ENCODE assay signal across 27 cellular contexts in the genomic region with DNA sequence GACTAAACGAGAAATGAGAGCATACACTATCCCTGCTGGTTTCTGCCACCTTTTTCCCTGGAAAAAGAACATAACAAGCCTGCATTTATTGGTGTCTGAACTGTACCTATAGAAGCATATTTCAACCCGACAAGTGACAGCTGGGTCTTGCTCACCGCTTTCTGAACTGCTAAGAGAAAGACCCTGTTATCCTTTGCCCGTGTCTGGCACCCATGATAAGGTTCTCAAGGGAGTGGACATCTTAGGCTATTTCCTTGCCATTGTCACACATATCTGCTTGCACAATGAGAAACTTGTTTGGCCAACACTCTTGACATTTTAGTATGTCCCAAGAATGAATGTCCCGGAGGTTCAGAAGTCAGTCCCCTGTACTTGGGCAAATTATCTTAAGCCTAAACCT. TPM values are rescaled to one million over a fixed set of nuclear protein-coding genes. Genes with fewer than 3 reads are reported as not detected.
DNase-seq lines count a peak whose midpoint lies in the region; ATAC-seq and TF ChIP-seq lines count a peak whose summit lies in the region.
"Had no signal": no experiment of that assay in that cellular context is flagged by ENCODE, and none has a peak within 500 bp of the region (broad histone marks: within the 10 kb centered on the region; RNA-seq: fewer than 3 reads in every experiment).

No MANE protein-coding gene starts in this region.

- no TSS peak for BruUV-seq in PC-9 (replicated peaks; lab: Mats Ljungman, UMichigan)

- TF ChIP-seq CTCF in brain (conservative IDR thresholded peaks at IDR 0.05) (no peak), neural cell (IDR thresholded peaks at IDR 0.05; ENCODE audit: poor library complexity, severe bottlenecking) (no peak), PC-9 (conservative IDR thresholded peaks at IDR 0.05) (no peak)

- H3K4me1 ChIP-seq in PC-9 (replicated peaks; ENCODE audit: insufficient read depth), result no peaks in the 10 kb centered on the region
- H3K4me1 ChIP-seq: uterus had no signal

- TF ChIP-seq RAD21 in neural cell (conservative IDR thresholded peaks at IDR 0.05), result no peak

- H3K9me3 ChIP-seq in neural cell (ENCODE audit: low read length), result no peaks in the 10 kb centered on the region
- H3K9me3 ChIP-seq in PC-9 (ENCODE audit: insufficient read depth, low read depth), result no peaks in the 10 kb centered on the region
- H3K9me3 ChIP-seq: BLaER1, heart right ventricle, suprapubic skin, uterus had no signal

- H3K27ac Mint-ChIP-seq in activated T-cell treated with anti-CD3 and anti-CD28 coated beads, Interleukin-2, amount 50 U/mL, for 24 hours, result peak overlapping the region; percentile 94
- H3K27ac Mint-ChIP-seq in T-cell, result peak overlapping the region; percentile 96 to 98
- H3K27ac Mint-ChIP-seq in brain, result peak overlapping the region in 3 of 5 experiments; percentile 14 to 24 (median 18)

- peaks cover 2% of the 10 kb centered on the region for H3K36me3 Mint-ChIP-seq in activated T-cell treated with anti-CD3 and anti-CD28 coated beads, Interleukin-2, amount 50 U/mL, for 24 hours (ENCODE audit: low read depth)
- peaks cover 11% of the 10 kb centered on the region for H3K36me3 Mint-ChIP-seq in activated T-cell treated with anti-CD3 and anti-CD28 coated beads, Interleukin-2, amount 50 U/mL, for 4 hours (ENCODE audit: insufficient read depth)
- H3K36me3 Mint-ChIP-seq in T-cell (peaks cover 83% of the 10 kb centered on the region), brain (no peaks in the 10 kb centered on the region)

- H3K4me1 Mint-ChIP-seq in activated T-cell treated with anti-CD3 and anti-CD28 coated beads, Interleukin-2, amount 50 U/mL, for 24 hours (ENCODE audit: low read depth), result peaks cover 96% of the 10 kb centered on the region
- peaks cover 99% of the 10 kb centered on the region for H3K4me1 Mint-ChIP-seq in activated T-cell treated with anti-CD3 and anti-CD28 coated beads, Interleukin-2, amount 50 U/mL, for 4 hours (ENCODE audit: low read depth)
- peaks cover 97 to 100% (median 99%) of the 10 kb centered on the region in 3 donors for H3K4me1 Mint-ChIP-seq in T-cell
- H3K4me1 Mint-ChIP-seq in brain, result peaks cover 71% of the 10 kb centered on the region

- peaks cover 14% of the 10 kb centered on the region for H3K79me2 ChIP-seq in neural cell (replicated peaks; ENCODE audit: insufficient read depth, low read length)
- H3K79me2 ChIP-seq in PC-9 (ENCODE audit: low read depth), result no peaks in the 10 kb centered on the region

- DNase-seq in activated T-cell treated with anti-CD3 and anti-CD28 coated beads, Interleukin-2, amount 50 U/mL, for 24 hours, result no peak
- DNase-seq in activated T-cell treated with anti-CD3 and anti-CD28 coated beads, Interleukin-2, amount 50 U/mL, for 4 hours, result no peak
- DNase-seq in T-cell, result no peak
- no peak for DNase-seq in PC-9
- no peak for DNase-seq in cardiac septum (ENCODE audit: low spot score)
- no peak for DNase-seq in stimulated activated CD4-positive, alpha-beta T cell treated with anti-CD3 and anti-CD28 coated beads, Interleukin-2, amount 100 ng/mL, for 48 hours
- DNase-seq: amniotic stem cell; foreskin fibroblast; GOT3; heart right ventricle; left colon; NCI-H1048; NCI-H187 treated with DMSO at 0.1 percent for 48 hours; NCI-H446; posterior cingulate gyrus; SHP77 treated with DMSO at 0.1 percent for 48 hours; stimulated activated CD8-positive, alpha-beta memory T cell treated with anti-CD3 and anti-CD28 coated beads, Interleukin-4, amount 100 ng/mL, for 48 hours; uterus; WERI-Rb-1 had no signal

- intact Hi-C loops in PC-9 (cut with micrococcal nuclease; ENCODE audit: unreplicated experiment), result no loop called here
- intact Hi-C loops in cardiac septum (cut with DNase I), result no loop called here

- H2AFZ ChIP-seq in neural cell (ENCODE audit: low read depth, low read length), result no peak overlapping the region
- H2AFZ ChIP-seq in PC-9, result no peak overlapping the region

- ATAC-seq in activated T-cell treated with anti-CD3 and anti-CD28 coated beads, Interleukin-2, amount 50 U/mL, for 4 hours, result no peak
- no peak for ATAC-seq in T-cell (replicated peaks in 1 of 4)
- ATAC-seq: heart right ventricle, left colon, sciatic nerve had no signal

- H3K4me2 ChIP-seq in neural cell (ENCODE audit: low read length) (no peak overlapping the region), PC-9 (no peak overlapping the region)
- H3K4me2 ChIP-seq: BLaER1 had no signal

- no peaks in the 10 kb centered on the region for H3K27me3 Mint-ChIP-seq in activated T-cell treated with anti-CD3 and anti-CD28 coated beads, Interleukin-2, amount 50 U/mL, for 24 hours
- H3K27me3 Mint-ChIP-seq in activated T-cell treated with anti-CD3 and anti-CD28 coated beads, Interleukin-2, amount 50 U/mL, for 4 hours (ENCODE audit: low read depth), result no peaks in the 10 kb centered on the region
- H3K27me3 Mint-ChIP-seq in T-cell (no peaks in the 10 kb centered on the region), brain (peaks cover 11% of the 10 kb centered on the region)

- POLR2A ChIA-PET in T-cell (lab: Charles Lee), result no interaction called here
- POLR2A ChIA-PET in PC-9 (lab: Charles Lee; ENCODE audit: unreplicated experiment), result no interaction called here

- H3K9ac ChIP-seq in neural cell (ENCODE audit: low read length), result no peak overlapping the region
- H3K9ac ChIP-seq: BLaER1 had no signal

- H3K4me3 ChIP-seq in neural cell (ENCODE audit: low read length), result no peak overlapping the region
- no peak overlapping the region for H3K4me3 ChIP-seq in PC-9
- H3K4me3 ChIP-seq: BLaER1, heart right ventricle, suprapubic skin, uterus had no signal

- CTCF ChIA-PET in T-cell (lab: Charles Lee), result interaction anchor here in 1 of 2 donors (9.5 kb wide), 1 partner anchor 18 kb away, joined by 88 read pairs; the partner anchor contains the start of gene RIPOR2
- CTCF ChIA-PET in PC-9 (lab: Charles Lee), result no interaction called here

- H3F3A ChIP-seq in neural cell (ENCODE audit: insufficient read depth, low read length, poor library complexity, severe bottlenecking), result peaks cover 22% of the 10 kb centered on the region
- no peaks in the 10 kb centered on the region for H3F3A ChIP-seq in PC-9 (ENCODE audit: insufficient read depth, low read depth)

- peak overlapping the region; percentile 99 for H3K27ac ChIP-seq in neural cell (ENCODE audit: low read length)
- no peak overlapping the region for H3K27ac ChIP-seq in PC-9
- H3K27ac ChIP-seq: BLaER1, epithelial cell of prostate, heart right ventricle, suprapubic skin, uterus, WERI-Rb-1 had no signal

- no peaks in the 10 kb centered on the region for H3K36me3 ChIP-seq in neural cell (ENCODE audit: insufficient read depth, low read length)
- H3K36me3 ChIP-seq in PC-9 (ENCODE audit: low read depth), result no peaks in the 10 kb centered on the region
- H3K36me3 ChIP-seq: BLaER1, heart right ventricle, suprapubic skin, uterus, WERI-Rb-1 had no signal

- H4K20me1 ChIP-seq in neural cell (ENCODE audit: insufficient read depth) (no peaks in the 10 kb centered on the region), PC-9 (ENCODE audit: insufficient read depth) (no peaks in the 10 kb centered on the region)
- H4K20me1 ChIP-seq: BLaER1 had no signal

- H3K9me2 ChIP-seq in neural cell (ENCODE audit: insufficient read depth, low read length), result no peaks in the 10 kb centered on the region
- no peaks in the 10 kb centered on the region; the same call in 1 of the 2 replicates for H3K9me2 ChIP-seq in PC-9 (ENCODE audit: insufficient read depth)

- H3K27me3 ChIP-seq in neural cell (ENCODE audit: insufficient read depth, low read depth, low read length) (no peaks in the 10 kb centered on the region), PC-9 (ENCODE audit: insufficient read depth, low read depth) (peaks cover 6% of the 10 kb centered on the region)
- H3K27me3 ChIP-seq: BLaER1, heart right ventricle, uterus had no signal

- H3K4me3 Mint-ChIP-seq in activated T-cell treated with anti-CD3 and anti-CD28 coated beads, Interleukin-2, amount 50 U/mL, for 24 hours, result no peak overlapping the region
- H3K4me3 Mint-ChIP-seq in activated T-cell treated with anti-CD3 and anti-CD28 coated beads, Interleukin-2, amount 50 U/mL, for 4 hours, result no peak overlapping the region
- H3K4me3 Mint-ChIP-seq in T-cell (peak overlapping the region; percentile 11 to 93 (median 15)), brain (no peak overlapping the region)
- H3K4me3 Mint-ChIP-seq: neural crest cell had no signal

- TF ChIP-seq EP300 in neural cell (conservative IDR thresholded peaks at IDR 0.05; ENCODE audit: poor library complexity, severe bottlenecking), result no peak

- no peaks in the 10 kb centered on the region for H3K9me3 Mint-ChIP-seq in activated T-cell treated with anti-CD3 and anti-CD28 coated beads, Interleukin-2, amount 50 U/mL, for 24 hours
- no peaks in the 10 kb centered on the region for H3K9me3 Mint-ChIP-seq in activated T-cell treated with anti-CD3 and anti-CD28 coated beads, Interleukin-2, amount 50 U/mL, for 4 hours
- no peaks in the 10 kb centered on the region for H3K9me3 Mint-ChIP-seq in T-cell
- H3K9me3 Mint-ChIP-seq in brain, result no peaks in the 10 kb centered on the region
- H3K9me3 Mint-ChIP-seq: neural crest cell had no signal

TF ChIP-seq in neural cell, 6 proteins besides CTCF, POLR2A, EP300 and RAD21 (continues in another document):
- no peak for TF ChIP-seq EZH2 (IDR thresholded peaks at IDR 0.05; ENCODE audit: borderline replicate concordance, insufficient read depth, low read length, poor library complexity, severe bottlenecking)
- TF ChIP-seq POLR2AphosphoS5 (IDR thresholded peaks at IDR 0.05), result no peak
- no peak for TF ChIP-seq MXI1 (conservative IDR thresholded peaks at IDR 0.05; ENCODE audit: poor library complexity, severe bottlenecking)

RNA-seq across cellular contexts. Expression of gene RIPOR2, which starts 19.3 kb away (rescaled TPM):
- total RNA-seq in activated T-cell treated with anti-CD3 and anti-CD28 coated beads, Interleukin-2, amount 50 U/mL, for 4 hours, result 10 to 100 TPM; 14.7 to 17.4 (median 16.8) TPM
- total RNA-seq in T-cell (100 to 1,000 TPM; 381 to 480 (median 441) TPM), PC-9 (2021) (0.63 and 0.94 TPM in 2 replicates), cardiac septum (11.2 TPM)
- polyA plus RNA-seq in brain (ENCODE audit: insufficient read depth, low read depth, low replicate concordance) (13.6 TPM), neural cell (77.6 and 83.8 TPM in 2 replicates)
- 141 and 142 TPM in 2 replicates for polyA minus RNA-seq in neural cell
- total RNA-seq: HT1080 had no signal

Comparison
In these comparisons a context has a peak if more than half of its experiments do, and no peak if none do; other contexts are left out.
1. H3K27ac Mint-ChIP-seq: peak in every context shown above with its lines; median percentile 97 in T-cell; 94 in activated T-cell treated with anti-CD3 and anti-CD28 coated beads, Interleukin-2, amount 50 U/mL, for 24 hours; 18 in brain.
2. H3K4me3 Mint-ChIP-seq: peak in T-cell (3 of 3); none in activated T-cell treated with anti-CD3 and anti-CD28 coated beads, Interleukin-2, amount 50 U/mL, for 24 hours (single experiment), activated T-cell treated with anti-CD3 and anti-CD28 coated beads, Interleukin-2, amount 50 U/mL, for 4 hours (single experiment) and brain (0 of 5).
3. RNA of gene RIPOR2, which starts 19.3 kb away (total RNA-seq): 381 to 480 TPM in T-cell; 14.7 to 17.4 TPM in activated T-cell treated with anti-CD3 and anti-CD28 coated beads, Interleukin-2, amount 50 U/mL, for 4 hours, 11.2 TPM in cardiac septum (single experiment) and 0.63 to 0.94 TPM in PC-9; every median in the first group is over 10 times any median in the second.